33 cellular contexts compared by ENCODE assay signal in genomic region chr15:32878342-32878741, GRCh38.
DNase-seq lines count a peak whose midpoint lies in the region; ATAC-seq, FAIRE-seq and TF ChIP-seq lines count a peak whose summit lies in the region.
"Had no signal": no experiment of that assay in that cellular context is flagged by ENCODE, and none has a peak within 500 bp of the region (broad histone marks: within the 10 kb centered on the region; RNA-seq: fewer than 3 reads in every experiment).

No MANE protein-coding gene starts in this region.

- no peak overlapping the region for H3K4me3 Mint-ChIP-seq in glutamatergic neuron (ENCODE audit: unreplicated experiment)
- H3K4me3 Mint-ChIP-seq: activated CD4-positive, alpha-beta T cell treated with anti-CD3 and anti-CD28 coated beads for 36 hours; activated CD8-positive, alpha-beta T cell treated with anti-CD3 and anti-CD28 coated beads, Interleukin-2, amount 10 ng/mL, durations not matched to agents 7 days and 5 days; activated naive CD4-positive, alpha-beta T cell treated with anti-CD3 and anti-CD28 coated beads, Interleukin-2, amount 50 U/mL, for 24 hours; CD4-positive, alpha-beta memory T cell; naive thymus-derived CD4-positive, alpha-beta T cell; stimulated activated memory B cell treated with anti-CD40 and anti-IgM and Interleukin-4, amounts not matched to agents 10 μg/mL and 1 μg/mL and 100 μg/mL, for 72 hours had no signal

- H2AFZ ChIP-seq in fibroblast of lung (ENCODE audit: low read length) = no peak overlapping the region

- H3K4me1 Mint-ChIP-seq in glutamatergic neuron (ENCODE audit: low read depth, unreplicated experiment) = no peaks in the 10 kb centered on the region
- H3K4me1 Mint-ChIP-seq: activated CD4-positive, alpha-beta T cell treated with anti-CD3 and anti-CD28 coated beads for 36 hours; activated naive CD4-positive, alpha-beta T cell treated with anti-CD3 and anti-CD28 coated beads, Interleukin-2, amount 50 U/mL, for 24 hours; stimulated activated memory B cell treated with anti-CD40 and anti-IgM and Interleukin-4, amounts not matched to agents 10 μg/mL and 1 μg/mL and 100 μg/mL, for 72 hours had no signal

- DNase-seq in A549 (ENCODE audit: low read depth in 1 of 2, low spot score in 1 of 2) (no peak), RWPE2 (ENCODE audit: low spot score) (no peak), fibroblast of lung (ENCODE audit: low read depth in 2 of 2) (no peak), SKM-1 (lab: John Stamatoyannopoulos, UW; ENCODE audit: unreplicated experiment) (no peak), glutamatergic neuron (no peak)
- no peak for DNase-seq in activated CD8-positive, alpha-beta memory T cell treated with anti-CD3 and anti-CD28 coated beads for 24 hours
- DNase-seq: 8988T; activated CD4-positive, alpha-beta T cell treated with anti-CD3 and anti-CD28 coated beads for 36 hours; activated CD8-positive, alpha-beta T cell treated with anti-CD3 and anti-CD28 coated beads, Interleukin-2, amount 10 ng/mL, durations not matched to agents 7 days and 5 days; amniotic stem cell; CD4-positive, alpha-beta memory T cell; foreskin fibroblast; GOT3; heart left ventricle; KBM-7; MG63; midbrain; naive thymus-derived CD4-positive, alpha-beta T cell; NCI-H1105; NCI-H2029 treated with DMSO at 0.1 percent for 48 hours; NCI-H2227 treated with DMSO at 0.1 percent for 48 hours; NCI-H526; nucleus accumbens; SHP77 had no signal

- no peaks in the 10 kb centered on the region for H3K36me3 Mint-ChIP-seq in glutamatergic neuron (ENCODE audit: unreplicated experiment)
- H3K36me3 Mint-ChIP-seq: activated naive CD4-positive, alpha-beta T cell treated with anti-CD3 and anti-CD28 coated beads, Interleukin-2, amount 50 U/mL, for 24 hours; CD4-positive, alpha-beta memory T cell; stimulated activated memory B cell treated with anti-CD40 and anti-IgM and Interleukin-4, amounts not matched to agents 10 μg/mL and 1 μg/mL and 100 μg/mL, for 72 hours had no signal

- ATAC-seq in A549 = no peak
- peak; percentile 63; the same call in 1 of the 3 replicates for ATAC-seq in RWPE2 (ENCODE audit: low read depth)
- no peak for ATAC-seq in GM21447 (IDR thresholded peaks at IDR 0.05; ENCODE audit: unreplicated experiment)
- ATAC-seq: activated CD4-positive, alpha-beta T cell treated with anti-CD3 and anti-CD28 coated beads for 36 hours; activated CD8-positive, alpha-beta T cell treated with anti-CD3 and anti-CD28 coated beads, Interleukin-2, amount 10 ng/mL, durations not matched to agents 7 days and 5 days; heart left ventricle; naive thymus-derived CD4-positive, alpha-beta T cell; Panc1; stimulated activated memory B cell treated with anti-CD40 and anti-IgM and Interleukin-4, amounts not matched to agents 10 μg/mL and 1 μg/mL and 100 μg/mL, for 72 hours had no signal

- no peaks in the 10 kb centered on the region for H3K79me2 ChIP-seq in fibroblast of lung (ENCODE audit: control insufficient read depth, insufficient read depth, low read length)

- H3K27me3 ChIP-seq in RWPE2 (ENCODE audit: insufficient read depth, poor library complexity, severe bottlenecking) = no peaks in the 10 kb centered on the region
- H3K27me3 ChIP-seq in fibroblast of lung (ENCODE audit: control insufficient read depth, insufficient read depth, low read length) = no peaks in the 10 kb centered on the region
- H3K27me3 ChIP-seq in rectal smooth muscle tissue (ENCODE audit: control insufficient read depth, insufficient read depth, low read length) = no peaks in the 10 kb centered on the region
- H3K27me3 ChIP-seq: heart left ventricle, MG63 had no signal

- H3K9me3 ChIP-seq in A549 = no peaks in the 10 kb centered on the region
- H3K9me3 ChIP-seq in RWPE2 (ENCODE audit: severe bottlenecking) = no peaks in the 10 kb centered on the region
- no peaks in the 10 kb centered on the region for H3K9me3 ChIP-seq in fibroblast of lung (ENCODE audit: control insufficient read depth, insufficient read depth, low read depth, low read length)
- H3K9me3 ChIP-seq: heart left ventricle, MG63 had no signal

- H3K4me3 ChIP-seq in A549 = no peak overlapping the region
- H3K4me3 ChIP-seq in RWPE2 (ENCODE audit: severe bottlenecking) = no peak overlapping the region
- H3K4me3 ChIP-seq in fibroblast of lung (replicated peaks in 1 of 4; ENCODE audit: control extremely low read depth in 1 of 4, insufficient read depth in 1 of 4, low read depth in 3 of 4, low read length in 4 of 4) = no peak overlapping the region
- H3K4me3 ChIP-seq in rectal smooth muscle tissue (ENCODE audit: low read length) = no peak overlapping the region
- H3K4me3 ChIP-seq: heart left ventricle, MG63 had no signal

- POLR2A ChIA-PET in A549 (lab: Yijun Ruan, JAX) = no interaction called here

- H3K27ac ChIP-seq in A549 (no peak overlapping the region), RWPE2 (ENCODE audit: poor library complexity, severe bottlenecking) (no peak overlapping the region), fibroblast of lung (ENCODE audit: insufficient read depth, low read length) (peak overlapping the region; percentile 22), rectal smooth muscle tissue (ENCODE audit: low read depth, low read length) (peak overlapping the region; percentile 50)
- H3K27ac ChIP-seq: heart left ventricle had no signal

- no peak overlapping the region for H3K9ac ChIP-seq in fibroblast of lung (ENCODE audit: insufficient read depth, low read length)
- H3K9ac ChIP-seq in rectal smooth muscle tissue (ENCODE audit: low read length) = no peak overlapping the region

- H3K4me1 ChIP-seq in A549 (peaks cover 15% of the 10 kb centered on the region), RWPE2 (ENCODE audit: insufficient read depth, poor library complexity, severe bottlenecking) (no peaks in the 10 kb centered on the region), fibroblast of lung (ENCODE audit: control insufficient read depth, extremely low read depth, insufficient read depth, low read length) (peaks cover 11% of the 10 kb centered on the region), rectal smooth muscle tissue (ENCODE audit: control insufficient read depth, insufficient read depth, low read length) (peaks cover 16% of the 10 kb centered on the region)

- TF ChIP-seq RAD21 in A549 (conservative IDR thresholded peaks at IDR 0.05 in 1 of 2, IDR thresholded peaks at IDR 0.05 in 1 of 2) = no peak

- FAIRE-seq in A549 (lab: Jason Lieb, UNC) = peak; percentile 13
- FAIRE-seq: D721Med, HTR-8/SVneo, keratinocyte had no signal

- H3K27ac Mint-ChIP-seq in glutamatergic neuron (ENCODE audit: unreplicated experiment) = no peak overlapping the region
- H3K27ac Mint-ChIP-seq: activated CD4-positive, alpha-beta T cell treated with anti-CD3 and anti-CD28 coated beads for 36 hours; activated CD8-positive, alpha-beta T cell treated with anti-CD3 and anti-CD28 coated beads, Interleukin-2, amount 10 ng/mL, durations not matched to agents 7 days and 5 days; activated naive CD4-positive, alpha-beta T cell treated with anti-CD3 and anti-CD28 coated beads, Interleukin-2, amount 50 U/mL, for 24 hours; activated T-helper 2 cell treated with anti-CD3 and anti-CD28 coated beads, Interferon-gamma antibody, Interleukin-2, Interleukin-4, amounts not matched to agents 10 μg/mL and 5 μg/mL and 100 μg/mL, durations not matched to agents 14 hours and 24 hours and 36 hours; CD4-positive, alpha-beta memory T cell; stimulated activated memory B cell treated with anti-CD40 and anti-IgM and Interleukin-4, amounts not matched to agents 10 μg/mL and 1 μg/mL and 100 μg/mL, for 72 hours had no signal

- no peaks in the 10 kb centered on the region for H3K36me3 ChIP-seq in RWPE2 (ENCODE audit: low read depth)
- peaks cover 3% of the 10 kb centered on the region for H3K36me3 ChIP-seq in fibroblast of lung (ENCODE audit: control insufficient read depth, insufficient read depth, low read length)
- H3K36me3 ChIP-seq in rectal smooth muscle tissue (ENCODE audit: control insufficient read depth, insufficient read depth, low read length) = no peaks in the 10 kb centered on the region
- H3K36me3 ChIP-seq: heart left ventricle, MG63 had no signal

- H3K9me3 Mint-ChIP-seq in glutamatergic neuron (ENCODE audit: unreplicated experiment) = no peaks in the 10 kb centered on the region
- H3K9me3 Mint-ChIP-seq: activated naive CD4-positive, alpha-beta T cell treated with anti-CD3 and anti-CD28 coated beads, Interleukin-2, amount 50 U/mL, for 24 hours; activated T-helper 2 cell treated with anti-CD3 and anti-CD28 coated beads, Interferon-gamma antibody, Interleukin-2, Interleukin-4, amounts not matched to agents 10 μg/mL and 5 μg/mL and 100 μg/mL, durations not matched to agents 14 hours and 24 hours and 36 hours; CD4-positive, alpha-beta memory T cell; stimulated activated memory B cell treated with anti-CD40 and anti-IgM and Interleukin-4, amounts not matched to agents 10 μg/mL and 1 μg/mL and 100 μg/mL, for 72 hours had no signal

- no peak overlapping the region for H3K4me2 ChIP-seq in A549
- H3K4me2 ChIP-seq in fibroblast of lung (ENCODE audit: extremely low read depth, insufficient read depth, low read length) = no peak overlapping the region

- H3K27me3 Mint-ChIP-seq in glutamatergic neuron (ENCODE audit: unreplicated experiment) = no peaks in the 10 kb centered on the region
- H3K27me3 Mint-ChIP-seq: activated naive CD4-positive, alpha-beta T cell treated with anti-CD3 and anti-CD28 coated beads, Interleukin-2, amount 50 U/mL, for 24 hours; stimulated activated memory B cell treated with anti-CD40 and anti-IgM and Interleukin-4, amounts not matched to agents 10 μg/mL and 1 μg/mL and 100 μg/mL, for 72 hours had no signal

- TF ChIP-seq CTCF in A549 (IDR thresholded peaks at IDR 0.05) (no peak), RWPE2 (IDR thresholded peaks at IDR 0.05; ENCODE audit: poor library complexity, severe bottlenecking) (no peak), fibroblast of lung (conservative IDR thresholded peaks at IDR 0.05 in 1 of 2, IDR thresholded peaks at IDR 0.05 in 1 of 2; ENCODE audit: low read depth in 1 of 2, low read length in 2 of 2) (no peak), glutamatergic neuron (IDR thresholded peaks at IDR 0.05; ENCODE audit: partially characterized antibody, unreplicated experiment) (no peak)

- CTCF ChIA-PET in A549 (lab: Yijun Ruan, JAX) = interaction anchor here (0.8 to 2.5 kb wide), 4 partner anchors 9 to 78 kb away, joined by 3 to 9 read pairs (median 6); no protein-coding TSS in a partner anchor

- TF ChIP-seq POLR2A in A549 (IDR thresholded peaks at IDR 0.05; ENCODE audit: low read length) = no peak

- WGBS in A549 (ENCODE audit: missing lambda C conversion rate) = 95% methylated on average over 1 of the region's 1 CpG

- TF ChIP-seq EP300 in A549 (IDR thresholded peaks at IDR 0.05) = no peak

- no peaks in the 10 kb centered on the region for H4K20me1 ChIP-seq in fibroblast of lung (ENCODE audit: control insufficient read depth, extremely low read depth, insufficient read depth, low read length)

TF ChIP-seq in A549, 52 proteins besides CTCF, POLR2A, EP300 and RAD21 (continues in another document):
- TF ChIP-seq ZC3H11A (IDR thresholded peaks at IDR 0.05) = no peak
- TF ChIP-seq CHD2 (IDR thresholded peaks at IDR 0.05; ENCODE audit: low read length, partially characterized antibody) = no peak
- no peak for TF ChIP-seq SMC3 (IDR thresholded peaks at IDR 0.05)
- TF ChIP-seq ZSCAN20 (CRISPR knock-in tag; IDR thresholded peaks at IDR 0.05) = no peak

Comparison
In these comparisons a context has a peak if more than half of its experiments do, and no peak if none do; other contexts are left out.
1. H3K27ac ChIP-seq: peak in fibroblast of lung (single experiment) and rectal smooth muscle tissue (single experiment); none in A549 (0 of 2) and RWPE2 (single experiment).